In genomic region chr6:43052842-43053544, GRCh38 we compare ENCODE assay signal across 8 cellular contexts. TPM values are rescaled to one million over a fixed set of nuclear protein-coding genes. Genes with fewer than 3 reads are reported as not detected.
A peak's percentile ranks its signal among the peaks of the same experiment; 100 is the strongest.
DNase-seq lines count a peak whose midpoint lies in the region; ATAC-seq and TF ChIP-seq lines count a peak whose summit lies in the region.

No MANE protein-coding gene starts in this region.

- no peak for TF ChIP-seq CTCF in GM13977 (IDR thresholded peaks at IDR 0.05; ENCODE audit: extremely low read depth, insufficient read depth, missing control alignments)
- no peak for TF ChIP-seq CTCF in lung (IDR thresholded peaks at IDR 0.05; ENCODE audit: control extremely low read depth, extremely low read depth)

- H3K4me1 ChIP-seq in SJSA1 (replicated peaks) (peaks cover 19% of the 10 kb centered on the region), lung (ENCODE audit: control insufficient read depth in 2 of 2, insufficient read depth in 2 of 2, low read length in 2 of 2) (peaks cover 0 to 7% of the 10 kb centered on the region in 2 donors), thymus (ENCODE audit: control insufficient read depth, insufficient read depth, low read length) (peaks cover 15% of the 10 kb centered on the region)

- peak; percentile 42 for DNase-seq in GM13977 (ENCODE audit: low spot score)
- DNase-seq in SJSA1 (ENCODE audit: low read depth in 1 of 2, low spot score in 2 of 2): no peak
- DNase-seq in dermis blood vessel endothelial cell: peak; percentile 57
- no peak for DNase-seq in lung (ENCODE audit: low spot score)
- no peak for DNase-seq in T-helper 9 cell
- DNase-seq in NCI-H526 treated with DMSO at 0.1 percent for 48 hours (lab: John Stamatoyannopoulos, UW): no peak

- H3K4me3 ChIP-seq in SJSA1 (peak overlapping the region; percentile 57), lung (peak overlapping the region; percentile 75), thymus (ENCODE audit: low read length) (peak overlapping the region; percentile 69)

- H3K36me3 ChIP-seq in SJSA1 (peaks cover 69% of the 10 kb centered on the region), lung (ENCODE audit: control insufficient read depth in 2 of 2, insufficient read depth in 2 of 2, low read length in 2 of 2) (peaks cover 0 to 35% of the 10 kb centered on the region in 2 donors), thymus (ENCODE audit: control insufficient read depth, insufficient read depth) (peaks cover 23% of the 10 kb centered on the region)

- no peaks in the 10 kb centered on the region for H3K9me3 ChIP-seq in SJSA1 (replicated peaks)
- no peaks in the 10 kb centered on the region for H3K9me3 ChIP-seq in lung (ENCODE audit: control insufficient read depth in 2 of 2, insufficient read depth in 1 of 2, low read length in 1 of 2)
- no peaks in the 10 kb centered on the region for H3K9me3 ChIP-seq in thymus (ENCODE audit: control insufficient read depth)

- H3K27me3 ChIP-seq in SJSA1 (replicated peaks) (no peaks in the 10 kb centered on the region), lung (ENCODE audit: control insufficient read depth, insufficient read depth) (no peaks in the 10 kb centered on the region), thymus (ENCODE audit: control insufficient read depth, insufficient read depth) (no peaks in the 10 kb centered on the region)

- 13 to 22% methylated on average over 22 of the region's 22 CpGs for WGBS in lung, 2 donors
- WGBS in thymus: 20% methylated on average over 22 of the region's 22 CpGs

- ATAC-seq in HG02840 (IDR thresholded peaks at IDR 0.05; ENCODE audit: low FRiP score, unreplicated experiment) (peak; percentile 17), lung (ENCODE audit: insufficient read depth, low FRiP score) (peak; percentile 2)

- in situ Hi-C loops in GM13977 (cut with MboI; ENCODE audit: low pct_unique_long_range_greater_than_20kb, low sequenced_read_pairs, unreplicated experiment): no loop called here

- peak overlapping the region; percentile 74 for H3K27ac ChIP-seq in SJSA1
- peak overlapping the region; percentile 87 to 96 for H3K27ac ChIP-seq in lung (ENCODE audit: low read depth in 1 of 2, low read length in 1 of 2)
- H3K27ac ChIP-seq in thymus (ENCODE audit: low read depth): peak overlapping the region; percentile 86

RNA-seq across cellular contexts. Expression of gene CUL7, which starts 0.7 kb away (rescaled TPM):
- 13.7 and 18.8 TPM in 2 replicates for total RNA-seq in SJSA1 (2014; rRNA removed; shearing (Covaris generic))
- total RNA-seq in dermis blood vessel endothelial cell (38.9 and 39.5 TPM in 2 replicates), lung (10 to 100 TPM; 21.4 to 23.6 TPM)
- polyA plus RNA-seq in lung (1 to 10 TPM; 8.2 to 8.9 TPM), thymus (5.5 TPM)

RNA-seq across cellular contexts. Expression of gene MRPL2, which starts 6.2 kb away (rescaled TPM):
- total RNA-seq in SJSA1 (2014; rRNA removed; shearing (Covaris generic)): 24.6 and 34.3 TPM in 2 replicates
- 18.5 and 19.4 TPM in 2 replicates for total RNA-seq in dermis blood vessel endothelial cell
- 10 to 100 TPM; 11.5 to 44.5 TPM for total RNA-seq in lung
- polyA plus RNA-seq in lung: 10 to 100 TPM; 47.8 to 84.0 TPM
- 49.9 TPM for polyA plus RNA-seq in thymus

RNA-seq across cellular contexts. Expression of gene KLC4, which starts 6.4 kb away (rescaled TPM):
- total RNA-seq in SJSA1 (2014; rRNA removed; shearing (Covaris generic)): 9.7 and 10.5 TPM in 2 replicates
- 17.3 and 19.9 TPM in 2 replicates for total RNA-seq in dermis blood vessel endothelial cell
- 10 to 100 TPM; 29.8 to 36.0 TPM for total RNA-seq in lung
- polyA plus RNA-seq in lung: 10 to 100 TPM; 16.1 to 23.1 TPM
- polyA plus RNA-seq in thymus: 27.1 TPM

RNA-seq across cellular contexts. Expression of gene PTK7, which starts 23.1 kb away (rescaled TPM):
- 60.6 and 87.0 TPM in 2 replicates for total RNA-seq in SJSA1 (2014; rRNA removed; shearing (Covaris generic))
- 23.0 and 29.9 TPM in 2 replicates for total RNA-seq in dermis blood vessel endothelial cell
- 100 to 1,000 TPM in 1 of 2 donors, 10 to 100 TPM in 1; 90.8 to 173 TPM for total RNA-seq in lung
- polyA plus RNA-seq in lung: 10 to 100 TPM; 37.4 to 77.6 TPM
- 101 TPM for polyA plus RNA-seq in thymus

RNA-seq across cellular contexts. Expression of gene RRP36, which starts 31.6 kb away (rescaled TPM):
- 143 and 184 TPM in 2 replicates for total RNA-seq in SJSA1 (2014; rRNA removed; shearing (Covaris generic))
- total RNA-seq in dermis blood vessel endothelial cell: 100 and 147 TPM in 2 replicates
- total RNA-seq in lung: 10 to 100 TPM; 31.1 to 49.9 TPM
- polyA plus RNA-seq in lung: 10 to 100 TPM; 30.5 to 44.3 TPM
- 50.1 TPM for polyA plus RNA-seq in thymus

Comparison
In these comparisons a context has a peak if more than half of its experiments do, and no peak if none do; other contexts are left out.
1. DNase-seq: peak in GM13977 (single experiment) and dermis blood vessel endothelial cell (single experiment); none in SJSA1 (0 of 2), lung (single experiment), T-helper 9 cell (single experiment) and NCI-H526 treated with DMSO at 0.1 percent for 48 hours (single experiment).
2. Peak in every context shown above with its lines, with median percentiles within 50 percentile points of each other: H3K27ac ChIP-seq and H3K4me3 ChIP-seq.